Comparison of ENCODE assay signal across 19 cellular contexts in the genomic region with DNA sequence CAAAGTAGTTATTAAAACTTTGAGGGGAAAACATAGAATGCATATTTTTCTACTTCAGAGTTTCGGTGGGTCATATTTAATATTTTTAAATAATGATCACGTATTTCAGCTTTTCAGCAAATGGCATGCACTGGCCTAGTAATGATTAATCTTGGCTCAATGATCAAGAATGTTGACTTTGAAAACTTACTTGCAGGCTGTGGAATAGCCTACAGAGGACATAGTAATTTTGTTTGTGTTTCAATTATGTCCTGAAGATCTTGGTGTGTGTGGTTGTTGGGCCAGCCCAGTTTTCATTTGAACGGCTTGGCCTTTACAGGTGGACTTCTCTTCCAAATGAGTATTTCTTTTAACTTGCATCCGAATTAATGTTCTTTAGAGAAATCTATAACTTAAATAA. TPM values are rescaled to one million over a fixed set of nuclear protein-coding genes. Genes with fewer than 3 reads are reported as not detected.
A peak's percentile ranks its signal among the peaks of the same experiment; 100 is the strongest.
DNase-seq lines count a peak whose midpoint lies in the region; ATAC-seq, FAIRE-seq and TF ChIP-seq lines count a peak whose summit lies in the region.
"Had no signal": no experiment of that assay in that cellular context is flagged by ENCODE, and none has a peak within 500 bp of the region (broad histone marks: within the 10 kb centered on the region; RNA-seq: fewer than 3 reads in every experiment).

No MANE protein-coding gene starts in this region.

- no peak overlapping the region for H3K4me2 ChIP-seq in astrocyte (ENCODE audit: low read length)
- H3K4me2 ChIP-seq in hepatocyte, result peak overlapping the region; percentile 5
- peak overlapping the region; percentile 47 for H3K4me2 ChIP-seq in mesenchymal stem cell (ENCODE audit: low read length, poor library complexity, severe bottlenecking)

- DNase-seq in ACHN, result peak; percentile 68
- DNase-seq in astrocyte (ENCODE audit: low read depth), result no peak
- DNase-seq in hepatocyte (ENCODE audit: low spot score), result no peak
- no peak for DNase-seq in mesenchymal stem cell
- DNase-seq in RWPE1 (ENCODE audit: low spot score), result no peak
- DNase-seq in SIG-M5 (lab: John Stamatoyannopoulos, UW), result no peak
- DNase-seq: DND-41, GDM1, KG1, NCI-H1092 treated with DMSO at 0.1 percent for 48 hours, NCI-H1694 treated with DMSO at 0.1 percent for 48 hours, NCI-H446, NCI-H748 treated with DMSO at 0.1 percent for 48 hours, Right ventricle myocardium superior had no signal

- no peak overlapping the region for H2BK5ac ChIP-seq in mesenchymal stem cell (ENCODE audit: low read depth, low read length, poor library complexity, severe bottlenecking)

- no peak overlapping the region for H2BK12ac ChIP-seq in mesenchymal stem cell (ENCODE audit: low read length in 2 of 2)

- H3K9ac ChIP-seq in astrocyte (ENCODE audit: low read length) (no peak overlapping the region), mesenchymal stem cell (ENCODE audit: low read length) (no peak overlapping the region)

- no peak overlapping the region for H2BK15ac ChIP-seq in mesenchymal stem cell (ENCODE audit: low read depth, poor library complexity, severe bottlenecking)

- H3K4me1 ChIP-seq in astrocyte (ENCODE audit: insufficient read depth, low read length) (peaks cover 19% of the 10 kb centered on the region), hepatocyte (ENCODE audit: insufficient read depth) (peaks cover 25% of the 10 kb centered on the region), mesenchymal stem cell (ENCODE audit: control insufficient read depth, insufficient read depth, low read depth, low read length) (peaks cover 4% of the 10 kb centered on the region)

- no peaks in the 10 kb centered on the region for H3K9me2 ChIP-seq in hepatocyte (replicated peaks; ENCODE audit: insufficient read depth)

- ATAC-seq in GM18907 (IDR thresholded peaks at IDR 0.05; ENCODE audit: unreplicated experiment), result no peak
- ATAC-seq in GM21360 (IDR thresholded peaks at IDR 0.05; ENCODE audit: unreplicated experiment), result no peak

- no peak for FAIRE-seq in astrocyte (lab: Jason Lieb, UNC)
- FAIRE-seq: D721Med, GM12892, H1 had no signal

- H3K4ac ChIP-seq in mesenchymal stem cell (ENCODE audit: low read depth in 1 of 2, low read length in 2 of 2), result no peak overlapping the region

- no peaks in the 10 kb centered on the region for H3K36me3 ChIP-seq in astrocyte (ENCODE audit: insufficient read depth, low read length)
- no peaks in the 10 kb centered on the region for H3K36me3 ChIP-seq in hepatocyte (replicated peaks; ENCODE audit: insufficient read depth, low read depth)
- H3K36me3 ChIP-seq in mesenchymal stem cell (ENCODE audit: control insufficient read depth in 1 of 2, insufficient read depth in 2 of 2, low read depth in 1 of 2, low read length in 2 of 2), result peaks cover 0 to 6% of the 10 kb centered on the region in 2 experiments

- no peak overlapping the region for H3K18ac ChIP-seq in mesenchymal stem cell (ENCODE audit: low read depth in 1 of 2, low read length in 2 of 2)

- no peak overlapping the region for H2BK120ac ChIP-seq in mesenchymal stem cell (ENCODE audit: low read depth, low read length)

- no peak for TF ChIP-seq CTCF in astrocyte (IDR thresholded peaks at IDR 0.05; ENCODE audit: insufficient read depth, low read depth, low read length)
- TF ChIP-seq CTCF in hepatocyte (IDR thresholded peaks at IDR 0.05; ENCODE audit: poor library complexity), result no peak
- TF ChIP-seq CTCF in RWPE1 (conservative IDR thresholded peaks at IDR 0.05; ENCODE audit: low read depth), result no peak

- no peak overlapping the region for H4K91ac ChIP-seq in mesenchymal stem cell (ENCODE audit: low read length)

- peak overlapping the region; percentile 79 for H3K27ac Mint-ChIP-seq in astrocyte (ENCODE audit: unreplicated experiment)

- H3K9me3 Mint-ChIP-seq in astrocyte (ENCODE audit: unreplicated experiment), result no peaks in the 10 kb centered on the region

- H3K27me3 Mint-ChIP-seq in astrocyte (ENCODE audit: low read depth, unreplicated experiment), result no peaks in the 10 kb centered on the region

- peaks cover 2% of the 10 kb centered on the region for H3K36me3 Mint-ChIP-seq in astrocyte (ENCODE audit: low read depth, unreplicated experiment)

- no peak overlapping the region for H3K14ac ChIP-seq in mesenchymal stem cell (ENCODE audit: low read length in 2 of 2)

- no peak overlapping the region for H3K4me3 Mint-ChIP-seq in astrocyte (ENCODE audit: unreplicated experiment)

- H3K79me1 ChIP-seq in mesenchymal stem cell (replicated peaks; ENCODE audit: low read length, poor library complexity, severe bottlenecking), result peaks cover 6% of the 10 kb centered on the region

- H4K20me1 ChIP-seq in astrocyte (ENCODE audit: insufficient read depth, low read length) (peaks cover 4% of the 10 kb centered on the region), hepatocyte (ENCODE audit: insufficient read depth, poor library complexity, severe bottlenecking) (peaks cover 23% of the 10 kb centered on the region)

- H4K8ac ChIP-seq in mesenchymal stem cell (ENCODE audit: low read length), result no peak overlapping the region

- H3K9me3 ChIP-seq in astrocyte (ENCODE audit: insufficient read depth, low read depth, low read length), result peaks cover under 1% of the 10 kb centered on the region
- H3K9me3 ChIP-seq in hepatocyte (ENCODE audit: low read depth), result no peaks in the 10 kb centered on the region
- peaks cover 3% of the 10 kb centered on the region for H3K9me3 ChIP-seq in mesenchymal stem cell (ENCODE audit: control insufficient read depth, low read length)

- H3K4me3 ChIP-seq in astrocyte (ENCODE audit: insufficient read depth, low read depth, low read length) (no peak overlapping the region), hepatocyte (no peak overlapping the region), mesenchymal stem cell (ENCODE audit: insufficient read depth in 1 of 2, low read depth in 1 of 2, low read length in 2 of 2) (no peak overlapping the region)

- H2AK5ac ChIP-seq in mesenchymal stem cell (ENCODE audit: low read length, severe bottlenecking), result no peak overlapping the region

- CTCF ChIA-PET in RWPE1 (lab: Yijun Ruan, JAX), result interaction anchor here (0.6 kb wide), 1 partner anchor 31 kb away, joined by 4 read pairs; no protein-coding TSS in a partner anchor

- H3K4me1 Mint-ChIP-seq in astrocyte (ENCODE audit: low read depth, unreplicated experiment), result peaks cover 56% of the 10 kb centered on the region

- POLR2A ChIA-PET in RWPE1 (lab: Yijun Ruan, JAX; ENCODE audit: low non-redundant PET), result no interaction called here

- 80% methylated on average over 4 of the region's 4 CpGs for WGBS in hepatocyte (ENCODE audit: low lambda C conversion rate, missing lambda C conversion rate)
- WGBS in mesenchymal stem cell, result 100% methylated on average over 2 of the region's 4 CpGs

- H3K27me3 ChIP-seq in astrocyte (ENCODE audit: insufficient read depth, low read length), result no peaks in the 10 kb centered on the region
- H3K27me3 ChIP-seq in hepatocyte, result no peaks in the 10 kb centered on the region
- H3K27me3 ChIP-seq in mesenchymal stem cell (ENCODE audit: control insufficient read depth in 1 of 2, insufficient read depth in 1 of 2, low read length in 2 of 2), result no peaks in the 10 kb centered on the region

- peak overlapping the region; percentile 35 for H3K27ac ChIP-seq in astrocyte (ENCODE audit: low read depth, low read length)
- no peak overlapping the region for H3K27ac ChIP-seq in hepatocyte
- peak overlapping the region; percentile 88 for H3K27ac ChIP-seq in mesenchymal stem cell (ENCODE audit: low read length, poor library complexity, severe bottlenecking)
- H3K27ac ChIP-seq in RWPE1, result no peak overlapping the region

- no peak overlapping the region for H2AFZ ChIP-seq in astrocyte (ENCODE audit: low read depth, low read length)
- H2AFZ ChIP-seq in hepatocyte, result no peak overlapping the region
- no peak overlapping the region for H2AFZ ChIP-seq in mesenchymal stem cell (ENCODE audit: low read depth, low read length)

- H3K79me2 ChIP-seq in astrocyte (ENCODE audit: insufficient read depth, low read length) (peaks cover 78% of the 10 kb centered on the region), hepatocyte (peaks cover 100% of the 10 kb centered on the region)

- in situ Hi-C loops in ACHN (cut with HindIII; ENCODE audit: low pct_ligation_motif_present, low pct_unique_long_range_greater_than_20kb, low sequenced_read_pairs), result no loop called here

- H3K23ac ChIP-seq in mesenchymal stem cell (ENCODE audit: low read length in 2 of 2), result no peak overlapping the region

RNA-seq across cellular contexts. Expression of gene ADD3, which starts 35.1 kb away (rescaled TPM):
- total RNA-seq in astrocyte (127 and 148 TPM in 2 replicates), hepatocyte (206 and 216 TPM in 2 replicates)
- polyA plus RNA-seq in hepatocyte, result 83.2 and 88.6 TPM in 2 replicates
- 75.7 TPM for polyA plus RNA-seq in mesenchymal stem cell (2013, experiment 1 of 2)
- polyA plus RNA-seq in mesenchymal stem cell (2013, experiment 2 of 2), result 72.5 TPM

Comparison
In these comparisons a context has a peak if more than half of its experiments do, and no peak if none do; other contexts are left out.
1. H3K27ac ChIP-seq: peak in astrocyte (single experiment) and mesenchymal stem cell (single experiment); none in hepatocyte (single experiment) and RWPE1 (single experiment).